12 cellular contexts compared by ENCODE assay signal in genomic region chr1:220221269-220221668, GRCh38.
"Had no signal": no experiment of that assay in that cellular context is flagged by ENCODE, and none has a peak within 500 bp of the region (broad histone marks: within the 10 kb centered on the region; RNA-seq: fewer than 3 reads in every experiment).

No MANE protein-coding gene starts in this region.

- H3K9me3 ChIP-seq: gastrocnemius medialis, left ventricle myocardium inferior, sigmoid colon, testis had no signal

- ATAC-seq: activated naive CD4-positive, alpha-beta T cell treated with anti-CD3 and anti-CD28 coated beads, Interleukin-2, amount 50 U/mL, for 72 hours; gastrocnemius medialis; stimulated activated naive CD8-positive, alpha-beta T cell treated with anti-CD3 and anti-CD28 coated beads, Interleukin-15, amount 100 ng/mL, for 72 hours had no signal

- DNase-seq: activated effector memory CD4-positive, alpha-beta T cell treated with Interleukin-2 at 50 U/mL for 16 hours; activated T-cell treated with anti-CD3 and anti-CD28 coated beads, Interleukin-2, amount 50 U/mL, for 1 hour; amygdala; effector memory CD4-positive, alpha-beta T cell; gastrocnemius medialis; left ventricle myocardium inferior; nephron progenitor cell; sigmoid colon; stimulated activated naive CD8-positive, alpha-beta T cell treated with anti-CD3 and anti-CD28 coated beads, Interleukin-15, amount 100 ng/mL, for 72 hours; testis had no signal

- H3K27ac ChIP-seq: gastrocnemius medialis, left ventricle myocardium inferior, sigmoid colon, testis had no signal

- FAIRE-seq: keratinocyte had no signal

- H3K4me3 ChIP-seq: gastrocnemius medialis, left ventricle myocardium inferior, sigmoid colon, testis had no signal

- H3K36me3 ChIP-seq: gastrocnemius medialis, left ventricle myocardium inferior, sigmoid colon had no signal

- H3K27me3 ChIP-seq: gastrocnemius medialis, sigmoid colon, testis had no signal

- H3K4me1 ChIP-seq: testis had no signal
